ENCODE assay signal across 28 cellular contexts in the genomic region with DNA sequence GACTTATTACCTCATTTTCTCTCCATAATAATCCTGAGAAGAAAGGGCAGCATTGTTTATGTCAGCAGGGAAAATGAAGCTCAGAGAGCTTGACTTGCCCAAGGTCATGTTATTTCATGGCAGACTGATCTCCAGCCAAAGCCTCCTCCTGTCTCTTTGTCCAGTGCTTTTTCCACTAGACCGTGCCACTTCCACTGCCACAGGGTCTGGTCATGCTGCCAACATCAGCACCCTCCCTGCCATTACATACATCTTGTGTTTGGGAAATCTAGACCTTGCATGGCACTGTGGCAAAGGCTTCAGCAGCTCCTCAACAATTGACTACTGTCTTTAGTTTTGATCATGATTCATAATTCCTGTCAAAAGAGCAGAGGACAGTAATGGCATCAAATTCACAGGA. TPM values are rescaled to one million over a fixed set of nuclear protein-coding genes. Genes with fewer than 3 reads are reported as not detected.
"Had no signal": no experiment of that assay in that cellular context is flagged by ENCODE, and none has a peak within 500 bp of the region (broad histone marks: within the 10 kb centered on the region; RNA-seq: fewer than 3 reads in every experiment).

No MANE protein-coding gene starts in this region.

- H3K4me1 Mint-ChIP-seq: naive B cell; stimulated activated effector memory CD8-positive, alpha-beta T cell treated with anti-CD3 and anti-CD28 coated beads, Interleukin-12 subunit alpha, Interleukin-12 subunit beta, amount 100 ng/mL, for 72 hours had no signal

- H3K27ac ChIP-seq: neural progenitor cell, ovary, psoas muscle, right lobe of liver, sigmoid colon, stomach, thoracic aorta, thyroid gland, transverse colon, upper lobe of right lung, uterus had no signal

- FAIRE-seq: small intestine had no signal

- H3K36me3 Mint-ChIP-seq: stimulated activated effector memory CD8-positive, alpha-beta T cell treated with anti-CD3 and anti-CD28 coated beads, Interleukin-12 subunit alpha, Interleukin-12 subunit beta, amount 100 ng/mL, for 72 hours; type B pancreatic cell had no signal

- ATAC-seq: naive thymus-derived CD8-positive, alpha-beta T cell; natural killer cell treated with Interleukin-12 subunit alpha and Interleukin-12 subunit beta and Interleukin-15 and Interleukin-18, amount 100 ng/mL, for 72 hours; psoas muscle; right cardiac atrium; right lobe of liver; stimulated activated effector memory CD8-positive, alpha-beta T cell treated with anti-CD3 and anti-CD28 coated beads, Interleukin-12 subunit alpha, Interleukin-12 subunit beta, amount 100 ng/mL, for 72 hours; stimulated activated naive B cell treated with anti-CD40 and anti-IgM and Interleukin-4, amounts not matched to agents 10 μg/mL and 1 μg/mL and 100 μg/mL, for 72 hours; upper lobe of right lung had no signal

- H3K27me3 ChIP-seq: neural progenitor cell, ovary, right lobe of liver, sigmoid colon, stomach, thyroid gland, transverse colon, upper lobe of right lung, uterus had no signal

- H3K9me3 ChIP-seq: ovary, psoas muscle, right lobe of liver, sigmoid colon, stomach, thoracic aorta, thyroid gland, transverse colon, upper lobe of right lung, uterus had no signal

- H3K27ac Mint-ChIP-seq: natural killer cell treated with Interleukin-12 subunit alpha and Interleukin-12 subunit beta and Interleukin-15 and Interleukin-18, amount 100 ng/mL, for 72 hours; nephron progenitor cell; neural progenitor cell; progenitor cell of endocrine pancreas; stimulated activated effector memory CD8-positive, alpha-beta T cell treated with anti-CD3 and anti-CD28 coated beads, Interleukin-12 subunit alpha, Interleukin-12 subunit beta, amount 100 ng/mL, for 72 hours; stimulated activated naive B cell treated with anti-CD40 and anti-IgM and Interleukin-4, amounts not matched to agents 10 μg/mL and 1 μg/mL and 100 μg/mL, for 72 hours; stimulated activated naive CD8-positive, alpha-beta T cell treated with anti-CD3 and anti-CD28 coated beads, Interleukin-15, Interleukin-2, amounts not matched to agents 100 ng/mL and 50 ng/mL, for 24 hours; type B pancreatic cell had no signal

- H3K4me1 ChIP-seq: psoas muscle, right lobe of liver, sigmoid colon, stomach, thyroid gland, transverse colon, upper lobe of right lung, uterus had no signal

- H3K36me3 ChIP-seq: neural progenitor cell, ovary, right lobe of liver, sigmoid colon, stomach, thoracic aorta, thyroid gland, transverse colon, upper lobe of right lung, uterus had no signal

- DNase-seq: naive B cell; naive thymus-derived CD8-positive, alpha-beta T cell; nephron progenitor cell; occipital lobe; ovary; psoas muscle; right cardiac atrium; right lobe of liver; sigmoid colon; small intestine; stimulated activated CD4-positive, alpha-beta T cell treated with anti-CD3 and anti-CD28 coated beads, Interleukin-15, amount 100 ng/mL, for 24 hours; stimulated activated CD4-positive, alpha-beta T cell treated with anti-CD3 and anti-CD28 coated beads, Interleukin-2, amount 100 ng/mL, for 24 hours; stimulated activated CD4-positive, alpha-beta T cell treated with anti-CD3 and anti-CD28 coated beads, Interleukin-2, amount 100 ng/mL, for 48 hours; stimulated activated CD4-positive, alpha-beta T cell treated with anti-CD3 and anti-CD28 coated beads, Interleukin-4, amount 100 ng/mL, for 24 hours; stimulated activated naive B cell treated with anti-CD40 and anti-IgM and Interleukin-4, amounts not matched to agents 10 μg/mL and 1 μg/mL and 100 μg/mL, for 72 hours; stimulated activated naive CD4-positive, alpha-beta T cell treated with Interleukin-2 at 50 U/mL for 16 hours; stomach; thyroid gland; transverse colon; upper lobe of right lung; uterus had no signal

- H3K4me3 Mint-ChIP-seq: naive B cell; natural killer cell treated with Interleukin-12 subunit alpha and Interleukin-12 subunit beta and Interleukin-15 and Interleukin-18, amount 100 ng/mL, for 72 hours; nephron progenitor cell; neural progenitor cell; stimulated activated effector memory CD8-positive, alpha-beta T cell treated with anti-CD3 and anti-CD28 coated beads, Interleukin-12 subunit alpha, Interleukin-12 subunit beta, amount 100 ng/mL, for 72 hours; stimulated activated naive B cell treated with anti-CD40 and anti-IgM and Interleukin-4, amounts not matched to agents 10 μg/mL and 1 μg/mL and 100 μg/mL, for 72 hours; stimulated activated naive CD8-positive, alpha-beta T cell treated with anti-CD3 and anti-CD28 coated beads, Interleukin-15, Interleukin-2, amounts not matched to agents 100 ng/mL and 50 ng/mL, for 24 hours; type B pancreatic cell had no signal

- H3K9me3 Mint-ChIP-seq: stimulated activated effector memory CD8-positive, alpha-beta T cell treated with anti-CD3 and anti-CD28 coated beads, Interleukin-12 subunit alpha, Interleukin-12 subunit beta, amount 100 ng/mL, for 72 hours; stimulated activated naive CD8-positive, alpha-beta T cell treated with anti-CD3 and anti-CD28 coated beads, Interleukin-15, Interleukin-2, amounts not matched to agents 100 ng/mL and 50 ng/mL, for 24 hours had no signal

- H3K4me3 ChIP-seq: neural progenitor cell, ovary, psoas muscle, right lobe of liver, sigmoid colon, stomach, thoracic aorta, thyroid gland, transverse colon, upper lobe of right lung, uterus had no signal

- H3K27me3 Mint-ChIP-seq: progenitor cell of endocrine pancreas, type B pancreatic cell had no signal

RNA-seq across cellular contexts. Expression of a gene that starts 25.1 kb away (rescaled TPM):
- total RNA-seq: natural killer cell treated with Interleukin-12 subunit alpha and Interleukin-12 subunit beta and Interleukin-15 and Interleukin-18, amount 100 ng/mL, for 72 hours had no signal
